12 cellular contexts compared by ENCODE assay signal in genomic region chr6:110356778-110357177, GRCh38. TPM values are rescaled to one million over a fixed set of nuclear protein-coding genes. Genes with fewer than 3 reads are reported as not detected.
DNase-seq lines count a peak whose midpoint lies in the region; ATAC-seq and TF ChIP-seq lines count a peak whose summit lies in the region.
"Had no signal": no experiment of that assay in that cellular context is flagged by ENCODE, and none has a peak within 500 bp of the region (broad histone marks: within the 10 kb centered on the region; RNA-seq: fewer than 3 reads in every experiment).

No MANE protein-coding gene starts in this region.

- H3K79me2 ChIP-seq in H9 (ENCODE audit: insufficient read depth, low read length): no peaks in the 10 kb centered on the region

- no peak overlapping the region for H2BK5ac ChIP-seq in H9 (ENCODE audit: insufficient read length, low read length)

- H3K27me3 ChIP-seq in A673 (replicated peaks; ENCODE audit: insufficient read depth, low read depth, low read length, poor library complexity) (no peaks in the 10 kb centered on the region), H9 (ENCODE audit: insufficient read depth, low read length) (peaks cover 16% of the 10 kb centered on the region; the same call in 1 of the 2 replicates), duodenal mucosa (ENCODE audit: control insufficient read depth in 1 of 2, insufficient read depth in 2 of 2, low read length in 2 of 2) (peaks cover 3 to 17% of the 10 kb centered on the region in 2 donors)

- CTCF ChIA-PET in A673 (lab: Charles Lee): no interaction called here

- H3K4me1 Mint-ChIP-seq in H9 (peaks cover 60 to 66% of the 10 kb centered on the region in 2 experiments), nephron (peaks cover 79% of the 10 kb centered on the region)

- H3T11ph ChIP-seq in H9 (ENCODE audit: low read length): no peak overlapping the region

- no peak overlapping the region for H4K91ac ChIP-seq in H9 (ENCODE audit: insufficient read length, low read depth, low read length)

- POLR2A ChIA-PET in A673 (lab: Charles Lee; ENCODE audit: low non-redundant PET): no interaction called here

- peak overlapping the region; percentile 51 for H3K4me3 ChIP-seq in A673 (ENCODE audit: low read depth, low read length, poor library complexity, severe bottlenecking)
- peak overlapping the region; percentile 70 to 71 for H3K4me3 ChIP-seq in duodenal mucosa (ENCODE audit: low read depth in 1 of 2, low read length in 2 of 2)
- H3K4me3 ChIP-seq in lower leg skin (ENCODE audit: low read depth, poor library complexity, severe bottlenecking): no peak overlapping the region

- H4K20me1 ChIP-seq in H9 (ENCODE audit: control insufficient read depth, insufficient read depth, insufficient read length): no peaks in the 10 kb centered on the region

- no CpG with 5 or more reads among the region's 15 CpGs for WGBS in H9 (ENCODE audit: extremely low coverage, insufficient read length, low lambda C conversion rate)
- WGBS in lower leg skin, 2 donors: 70 to 76% methylated on average over 15 of the region's 15 CpGs

- H3K27ac ChIP-seq in A673 (ENCODE audit: low read depth, low read length, poor library complexity, severe bottlenecking) (peak overlapping the region; percentile 76), H9 (ENCODE audit: insufficient read length, low read depth, low read length) (no peak overlapping the region), duodenal mucosa (ENCODE audit: low read depth, low read length) (peak overlapping the region; percentile 10)

- H4K5ac ChIP-seq in H9 (ENCODE audit: insufficient read length, low read depth, low read length): no peak overlapping the region

- peak overlapping the region; percentile 6 for H3K9ac ChIP-seq in H9 (ENCODE audit: extremely low read depth, insufficient read length, low read length)
- no peak overlapping the region for H3K9ac ChIP-seq in duodenal mucosa (ENCODE audit: low read depth in 1 of 2, low read length in 2 of 2)

- TF ChIP-seq CTCF in A673 (conservative IDR thresholded peaks at IDR 0.05; ENCODE audit: low read depth, low read length) (no peak), H9 (conservative IDR thresholded peaks at IDR 0.05) (no peak), nephron (IDR thresholded peaks at IDR 0.05; ENCODE audit: unreplicated experiment in 3 of 3) (no peak), lower leg skin (IDR thresholded peaks at IDR 0.05) (no peak)

- no peak overlapping the region for H4K8ac ChIP-seq in H9 (replicated peaks; ENCODE audit: insufficient read length, low read depth, low read length)

- DNase-seq in A673 (ENCODE audit: low spot score) (peak; percentile 50), H9 (peak; percentile 39), NAMALWA (ENCODE audit: low spot score) (no peak), lower leg skin (ENCODE audit: low spot score in 2 of 2) (no peak), DMS 273 treated with DMSO at 0.1 percent for 48 hours (lab: John Stamatoyannopoulos, UW) (no peak)
- DNase-seq: activated CD8-positive, alpha-beta memory T cell treated with anti-CD3 and anti-CD28 coated beads, Interleukin-2, amount 50 U/mL, for 4 hours; left lung; SW 1271 had no signal

- no peak overlapping the region for H3K4ac ChIP-seq in H9 (ENCODE audit: low read depth, low read length)

- no peak overlapping the region for H2AFZ ChIP-seq in H9 (ENCODE audit: low read length)

- no peak overlapping the region for H3K14ac ChIP-seq in H9 (ENCODE audit: insufficient read depth, low read length)

- H3K9me3 ChIP-seq in A673 (ENCODE audit: low read depth, low read length, poor library complexity, severe bottlenecking) (no peaks in the 10 kb centered on the region), H9 (ENCODE audit: control insufficient read depth, low read depth, low read length) (no peaks in the 10 kb centered on the region), duodenal mucosa (ENCODE audit: control insufficient read depth in 1 of 2, low read length in 2 of 2) (no peaks in the 10 kb centered on the region)
- H3K9me3 ChIP-seq: left lung had no signal

- H3K27ac Mint-ChIP-seq in H9 (no peak overlapping the region), nephron (peak overlapping the region; percentile 87 to 99 (median 93))
- H3K27ac Mint-ChIP-seq: CD14-positive monocyte had no signal

- no peak overlapping the region for H2BK120ac ChIP-seq in H9 (ENCODE audit: low read depth, low read length, poor library complexity, severe bottlenecking)

- H3K18ac ChIP-seq in H9 (ENCODE audit: insufficient read length, low read depth, low read length): no peak overlapping the region

- no peaks in the 10 kb centered on the region for H3K79me1 ChIP-seq in H9 (ENCODE audit: insufficient read depth, low read depth, low read length, poor library complexity, severe bottlenecking)

- H3K9me3 Mint-ChIP-seq in H9 (peaks cover 0 to 4% of the 10 kb centered on the region in 2 experiments; a peak in 3 of 5 replicates), nephron (peaks cover 5% of the 10 kb centered on the region)

- H2BK12ac ChIP-seq in H9 (ENCODE audit: insufficient read length, low read depth, low read length): no peak overlapping the region

- H3K23me2 ChIP-seq in H9 (ENCODE audit: insufficient read length, low read depth, low read length, poor library complexity, severe bottlenecking): peaks cover 2% of the 10 kb centered on the region

- ATAC-seq in GM19023 (IDR thresholded peaks at IDR 0.05; ENCODE audit: unreplicated experiment): no peak

- H3K56ac ChIP-seq in H9 (ENCODE audit: insufficient read length, low read depth, low read length): no peak overlapping the region

- H3K36me3 ChIP-seq in A673 (ENCODE audit: insufficient read depth, low read length, poor library complexity, severe bottlenecking) (no peaks in the 10 kb centered on the region), duodenal mucosa (ENCODE audit: control insufficient read depth in 1 of 2, insufficient read depth in 2 of 2, low read length in 2 of 2) (no peaks in the 10 kb centered on the region)
- H3K36me3 ChIP-seq: left lung had no signal

- BruUV-seq in A673 (replicated peaks; lab: Mats Ljungman, UMichigan): TSS peak; percentile 40

- peaks cover 62% of the 10 kb centered on the region for H3K4me1 ChIP-seq in A673 (ENCODE audit: insufficient read depth, low read length, poor library complexity, severe bottlenecking)
- peaks cover 7% of the 10 kb centered on the region; the same call in 1 of the 2 replicates for H3K4me1 ChIP-seq in H9 (ENCODE audit: insufficient read depth, low read length)
- H3K4me1 ChIP-seq in duodenal mucosa (ENCODE audit: control insufficient read depth in 1 of 2, insufficient read depth in 2 of 2, low read length in 2 of 2): peaks cover 9% of the 10 kb centered on the region in 2 donors

- H2AK5ac ChIP-seq in H9 (ENCODE audit: insufficient read length, low read length): no peak overlapping the region

- intact Hi-C loops in A673 (cut with micrococcal nuclease; ENCODE audit: unreplicated experiment): loop anchor here (1.0 to 10.0 kb wide), 2 partner anchors 60 to 172 kb away; partner anchors contain the start of gene CDC40
- intact Hi-C loops in lower leg skin (cut with DNase I; ENCODE audit: low total_unique reads): no loop called here

- H3K36me3 Mint-ChIP-seq in H9 (ENCODE audit: insufficient read depth in 1 of 3, low read depth in 3 of 3) (no peaks in the 10 kb centered on the region), nephron (ENCODE audit: low read depth) (no peaks in the 10 kb centered on the region)

- no peak overlapping the region for H2BK20ac ChIP-seq in H9 (ENCODE audit: low read depth, low read length, poor library complexity, severe bottlenecking)

- H3K4me2 ChIP-seq in H9 (ENCODE audit: insufficient read depth, insufficient read length, low read length): peak overlapping the region; percentile 79

- peak overlapping the region; percentile 72 to 88 for H3K4me3 Mint-ChIP-seq in H9
- peak overlapping the region; percentile 77 to 95 (median 92) for H3K4me3 Mint-ChIP-seq in nephron

- peaks cover 46% of the 10 kb centered on the region for H3K27me3 Mint-ChIP-seq in H9 (ENCODE audit: low read depth)
- peaks cover 3% of the 10 kb centered on the region for H3K27me3 Mint-ChIP-seq in nephron (ENCODE audit: low read depth)

- no peak for TF ChIP-seq POLR2A in lower leg skin (IDR thresholded peaks at IDR 0.05)

- H3K23ac ChIP-seq in H9 (ENCODE audit: insufficient read length, low read depth, low read length): no peak overlapping the region

- H2BK15ac ChIP-seq in H9 (ENCODE audit: low read depth, low read length): no peak overlapping the region

RNA-seq across cellular contexts. Expression of gene METTL24, which starts 1.4 kb away (rescaled TPM):
- total RNA-seq in A673 (2021) (6.4 and 9.0 TPM in 2 replicates), H9 (2021) (0.35 and 0.61 TPM in 2 replicates), lower leg skin (1 to 10 TPM in 2 of 4 donors, under 1 TPM in 1, not detected in 1; 0.22 to 2.5 (median 1.8) TPM)

RNA-seq across cellular contexts. Expression of gene DDO, which starts 58.6 kb away (rescaled TPM):
- total RNA-seq in A673 (2021) (not detected in 2 replicates), H9 (2021) (not detected in 2 replicates), lower leg skin (1 to 10 TPM in 1 of 4 donors, under 1 TPM in 2, not detected in 1; 0.17 to 1.2 (median 0.91) TPM)

Comparison
In these comparisons a context has a peak if more than half of its experiments do, and no peak if none do; other contexts are left out.
1. DNase-seq: peak in A673 (single experiment) and H9 (single experiment); none in NAMALWA (single experiment), lower leg skin (0 of 2) and DMS 273 treated with DMSO at 0.1 percent for 48 hours (single experiment).
2. H3K27ac Mint-ChIP-seq: peak in nephron (3 of 3); none in H9 (0 of 3).